In genomic region chr15:27017168-27017809, GRCh38 we compare ENCODE assay signal across 9 cellular contexts. TPM values are rescaled to one million over a fixed set of nuclear protein-coding genes. Genes with fewer than 3 reads are reported as not detected.
DNase-seq lines count a peak whose midpoint lies in the region; ATAC-seq, FAIRE-seq and TF ChIP-seq lines count a peak whose summit lies in the region.
"Had no signal": no experiment of that assay in that cellular context is flagged by ENCODE, and none has a peak within 500 bp of the region (broad histone marks: within the 10 kb centered on the region; RNA-seq: fewer than 3 reads in every experiment).

No MANE protein-coding gene starts in this region.

- DNase-seq in DMS114 treated with DMSO at 0.1 percent for 48 hours (lab: John Stamatoyannopoulos, UW; ENCODE audit: unreplicated experiment) (peak; percentile 77), NCI-H1417 treated with DMSO at 0.1 percent for 48 hours (lab: John Stamatoyannopoulos, UW) (peak; percentile 29), fibroblast of the aortic adventitia (ENCODE audit: low read depth) (peak; percentile 45), HTR-8/SVneo (ENCODE audit: insufficient read length, low spot score) (no peak)
- no peak for DNase-seq in central memory CD4-positive, alpha-beta T cell

- H3K4me1 ChIP-seq in parathyroid adenoma, result no peaks in the 10 kb centered on the region

- no peak overlapping the region for H3K4me2 ChIP-seq in SU-DHL-6 (ENCODE audit: low read depth, low read length, poor library complexity, severe bottlenecking)
- no peak overlapping the region for H3K4me2 ChIP-seq in parathyroid adenoma (ENCODE audit: low read length)

- no peaks in the 10 kb centered on the region for H3K9me2 ChIP-seq in SU-DHL-6 (replicated peaks; ENCODE audit: insufficient read depth, low read length)

- H2AFZ ChIP-seq in SU-DHL-6 (ENCODE audit: low read depth, low read length, severe bottlenecking) (no peak overlapping the region), parathyroid adenoma (no peak overlapping the region)

- no peak overlapping the region for H3K9ac ChIP-seq in SU-DHL-6 (ENCODE audit: low read length)
- no peak overlapping the region for H3K9ac ChIP-seq in parathyroid adenoma

- TF ChIP-seq CTCF in SU-DHL-6 (IDR thresholded peaks at IDR 0.05; ENCODE audit: insufficient read depth, low read length, poor library complexity, severe bottlenecking), result peak; percentile 84
- TF ChIP-seq CTCF in fibroblast of the aortic adventitia (IDR thresholded peaks at IDR 0.05; ENCODE audit: insufficient read depth, low read length), result peak; percentile 50
- peak; percentile 47 for TF ChIP-seq CTCF in parathyroid adenoma (IDR thresholded peaks at IDR 0.05)

- H3K4me3 ChIP-seq in SU-DHL-6 (ENCODE audit: insufficient read depth, low read length, poor library complexity, severe bottlenecking), result no peak overlapping the region
- no peak overlapping the region for H3K4me3 ChIP-seq in fibroblast of the aortic adventitia (ENCODE audit: low read depth, low read length)
- no peak overlapping the region for H3K4me3 ChIP-seq in parathyroid adenoma (ENCODE audit: low read depth, low read length)

- H3K27ac ChIP-seq in SU-DHL-6 (ENCODE audit: low read depth, low read length), result no peak overlapping the region
- no peak overlapping the region for H3K27ac ChIP-seq in parathyroid adenoma

- H4K20me1 ChIP-seq in SU-DHL-6 (ENCODE audit: low read depth, low read length), result no peaks in the 10 kb centered on the region

- H3K79me2 ChIP-seq in SU-DHL-6 (ENCODE audit: insufficient read depth, low read length), result no peaks in the 10 kb centered on the region
- H3K79me2 ChIP-seq in parathyroid adenoma, result no peaks in the 10 kb centered on the region

- ATAC-seq in GM21447 (IDR thresholded peaks at IDR 0.05; ENCODE audit: unreplicated experiment), result peak; percentile 53

- no peak for FAIRE-seq in HTR-8/SVneo (lab: Jason Lieb, UNC)

- no peaks in the 10 kb centered on the region for H3K36me3 ChIP-seq in SU-DHL-6 (ENCODE audit: low read length)
- no peaks in the 10 kb centered on the region for H3K36me3 ChIP-seq in parathyroid adenoma (ENCODE audit: control insufficient read depth, insufficient read depth, low read length)

- no peaks in the 10 kb centered on the region for H3F3A ChIP-seq in SU-DHL-6 (ENCODE audit: insufficient read depth)

- H3K9me3 ChIP-seq in SU-DHL-6 (ENCODE audit: insufficient read depth, low read length) (no peaks in the 10 kb centered on the region), parathyroid adenoma (ENCODE audit: control insufficient read depth, low read length) (no peaks in the 10 kb centered on the region)

- no peaks in the 10 kb centered on the region for H3K27me3 ChIP-seq in SU-DHL-6 (ENCODE audit: low read length)
- H3K27me3 ChIP-seq in parathyroid adenoma (ENCODE audit: control insufficient read depth, insufficient read depth, low read length), result no peaks in the 10 kb centered on the region

RNA-seq across cellular contexts. Expression of gene GABRG3, which starts 46.3 kb away (rescaled TPM):
- not detected in 2 replicates for total RNA-seq in fibroblast of the aortic adventitia (ENCODE audit: low replicate concordance)
- total RNA-seq: activated CD8-positive, alpha-beta memory T cell treated with anti-CD3 and anti-CD28 coated beads for 36 hours had no signal

Comparison
In these comparisons a context has a peak if more than half of its experiments do, and no peak if none do; other contexts are left out.
1. DNase-seq: peak in DMS114 treated with DMSO at 0.1 percent for 48 hours (single experiment), NCI-H1417 treated with DMSO at 0.1 percent for 48 hours (single experiment) and fibroblast of the aortic adventitia (single experiment); none in central memory CD4-positive, alpha-beta T cell (single experiment) and HTR-8/SVneo (single experiment).
2. Peak in every context shown above with its lines, with median percentiles within 50 percentile points of each other: CTCF ChIP-seq.